ENCODE assay signal across 9 cellular contexts in genomic region chr18:47772374-47773248, GRCh38.
DNase-seq lines count a peak whose midpoint lies in the region; ATAC-seq, FAIRE-seq and TF ChIP-seq lines count a peak whose summit lies in the region.
"Had no signal": no experiment of that assay in that cellular context is flagged by ENCODE, and none has a peak within 500 bp of the region (broad histone marks: within the 10 kb centered on the region; RNA-seq: fewer than 3 reads in every experiment).

No MANE protein-coding gene starts in this region.

- H3K27ac Mint-ChIP-seq in astrocyte (ENCODE audit: unreplicated experiment): no peak overlapping the region

- no peaks in the 10 kb centered on the region for H3K9me3 ChIP-seq in astrocyte (ENCODE audit: insufficient read depth, low read depth, low read length)
- H3K9me3 ChIP-seq: BLaER1 had no signal

- no peak for FAIRE-seq in astrocyte (lab: Jason Lieb, UNC)

- peaks cover 1% of the 10 kb centered on the region for H3K4me1 Mint-ChIP-seq in astrocyte (ENCODE audit: low read depth, unreplicated experiment)

- no peaks in the 10 kb centered on the region for H3K79me2 ChIP-seq in astrocyte (ENCODE audit: insufficient read depth, low read length)

- H4K20me1 ChIP-seq in astrocyte (ENCODE audit: insufficient read depth, low read length): no peaks in the 10 kb centered on the region
- H4K20me1 ChIP-seq: BLaER1 had no signal

- H3K36me3 Mint-ChIP-seq in astrocyte (ENCODE audit: low read depth, unreplicated experiment): no peaks in the 10 kb centered on the region

- H3K4me3 Mint-ChIP-seq in astrocyte (ENCODE audit: unreplicated experiment): no peak overlapping the region

- H3K27ac ChIP-seq in astrocyte (ENCODE audit: low read depth, low read length): no peak overlapping the region
- H3K27ac ChIP-seq: BLaER1 had no signal

- no peak for ATAC-seq in GM18520 (IDR thresholded peaks at IDR 0.05; ENCODE audit: unreplicated experiment)

- TF ChIP-seq CTCF in astrocyte (IDR thresholded peaks at IDR 0.05; ENCODE audit: insufficient read depth, low read depth, low read length): peak; percentile 43

- no peaks in the 10 kb centered on the region for H3K4me1 ChIP-seq in astrocyte (ENCODE audit: insufficient read depth, low read length)

- peaks cover 7% of the 10 kb centered on the region for H3K27me3 Mint-ChIP-seq in astrocyte (ENCODE audit: low read depth, unreplicated experiment)

- H3K9me3 Mint-ChIP-seq in astrocyte (ENCODE audit: unreplicated experiment): no peaks in the 10 kb centered on the region

- no peaks in the 10 kb centered on the region for H3K36me3 ChIP-seq in astrocyte (ENCODE audit: insufficient read depth, low read length)
- H3K36me3 ChIP-seq: BLaER1 had no signal

- H3K4me3 ChIP-seq in astrocyte (ENCODE audit: insufficient read depth, low read depth, low read length): no peak overlapping the region
- H3K4me3 ChIP-seq: BLaER1 had no signal

- peak overlapping the region; percentile 23 for H2AFZ ChIP-seq in astrocyte (ENCODE audit: low read depth, low read length)

- H3K27me3 ChIP-seq in astrocyte (ENCODE audit: insufficient read depth, low read length): no peaks in the 10 kb centered on the region
- H3K27me3 ChIP-seq: BLaER1 had no signal

- peak; percentile 44 to 72 (median 60) for DNase-seq in NCI-H1417 (lab: John Stamatoyannopoulos, UW)
- DNase-seq in NCI-H1417 treated with DMSO at 0.1 percent for 48 hours (lab: John Stamatoyannopoulos, UW): no peak
- peak; percentile 57 for DNase-seq in MV-4-11 (lab: John Stamatoyannopoulos, UW)
- peak; percentile 48 for DNase-seq in T-helper 9 cell
- DNase-seq in astrocyte (ENCODE audit: low read depth): peak; percentile 15
- peak; percentile 92 for DNase-seq in iPS-NIHi7 (ENCODE audit: extremely low spot score)
- peak; percentile 56 to 66 for DNase-seq in stimulated activated CD4-positive, alpha-beta T cell treated with anti-CD3 and anti-CD28 coated beads, Interleukin-4, amount 100 ng/mL, for 48 hours (ENCODE audit: low read depth in 2 of 2)

- H3K4me2 ChIP-seq in astrocyte (ENCODE audit: low read length): no peak overlapping the region
- H3K4me2 ChIP-seq: BLaER1 had no signal

- H3K9ac ChIP-seq in astrocyte (ENCODE audit: low read length): no peak overlapping the region
- H3K9ac ChIP-seq: BLaER1 had no signal
